ENCODE assay signal across 18 cellular contexts in genomic region chr5:132493241-132493640, GRCh38. TPM values are rescaled to one million over a fixed set of nuclear protein-coding genes. Genes with fewer than 3 reads are reported as not detected.
DNase-seq lines count a peak whose midpoint lies in the region; FAIRE-seq and TF ChIP-seq lines count a peak whose summit lies in the region.
"Had no signal": no experiment of that assay in that cellular context is flagged by ENCODE, and none has a peak within 500 bp of the region (broad histone marks: within the 10 kb centered on the region; RNA-seq: fewer than 3 reads in every experiment).

No MANE protein-coding gene starts in this region.

- H3K36me3 Mint-ChIP-seq in activated CD4-positive, alpha-beta memory T cell treated with anti-CD3 and anti-CD28 coated beads for 36 hours = peaks cover 21% of the 10 kb centered on the region
- H3K36me3 Mint-ChIP-seq in stimulated activated naive CD8-positive, alpha-beta T cell treated with anti-CD3 and anti-CD28 coated beads, Interleukin-15, Interleukin-2, amounts not matched to agents 100 ng/mL and 50 ng/mL, for 24 hours (ENCODE audit: low read depth) = peaks cover 18% of the 10 kb centered on the region

- no peak overlapping the region for H2AFZ ChIP-seq in hepatocyte

- POLR2A ChIA-PET in activated CD4-positive, alpha-beta memory T cell treated with anti-CD3 and anti-CD28 coated beads for 36 hours (lab: Charles Lee) = interaction anchor here (0.6 to 7.1 kb wide), 4 partner anchors 9 to 82 kb away, joined by 3 to 101 read pairs (median 4); no protein-coding TSS in a partner anchor

- no peaks in the 10 kb centered on the region for H3K9me3 Mint-ChIP-seq in activated CD4-positive, alpha-beta memory T cell treated with anti-CD3 and anti-CD28 coated beads for 36 hours
- H3K9me3 Mint-ChIP-seq in stimulated activated naive CD8-positive, alpha-beta T cell treated with anti-CD3 and anti-CD28 coated beads, Interleukin-15, Interleukin-2, amounts not matched to agents 100 ng/mL and 50 ng/mL, for 24 hours = no peaks in the 10 kb centered on the region
- H3K9me3 Mint-ChIP-seq: nephron progenitor cell had no signal

- H3K4me2 ChIP-seq in hepatocyte = no peak overlapping the region

- peaks cover 18% of the 10 kb centered on the region for H4K20me1 ChIP-seq in hepatocyte (ENCODE audit: insufficient read depth, poor library complexity, severe bottlenecking)

- peak overlapping the region; percentile 98 for H3K27ac Mint-ChIP-seq in activated CD4-positive, alpha-beta memory T cell treated with anti-CD3 and anti-CD28 coated beads for 36 hours
- H3K27ac Mint-ChIP-seq in stimulated activated naive CD8-positive, alpha-beta T cell treated with anti-CD3 and anti-CD28 coated beads, Interleukin-15, Interleukin-2, amounts not matched to agents 100 ng/mL and 50 ng/mL, for 24 hours = peak overlapping the region; percentile 89
- H3K27ac Mint-ChIP-seq: nephron progenitor cell had no signal

- H3K4me3 ChIP-seq in hepatocyte = no peak overlapping the region
- H3K4me3 ChIP-seq: gastrocnemius medialis, SJSA1, skin epidermis, upper lobe of right lung had no signal

- CTCF ChIA-PET in activated CD4-positive, alpha-beta memory T cell treated with anti-CD3 and anti-CD28 coated beads for 36 hours (lab: Charles Lee) = interaction anchor here (0.7 kb wide), 2 partner anchors 9 to 75 kb away, joined by 3 read pairs; no protein-coding TSS in a partner anchor

- H3K4me3 Mint-ChIP-seq in activated CD4-positive, alpha-beta memory T cell treated with anti-CD3 and anti-CD28 coated beads for 36 hours = no peak overlapping the region
- no peak overlapping the region for H3K4me3 Mint-ChIP-seq in stimulated activated naive CD8-positive, alpha-beta T cell treated with anti-CD3 and anti-CD28 coated beads, Interleukin-15, Interleukin-2, amounts not matched to agents 100 ng/mL and 50 ng/mL, for 24 hours
- H3K4me3 Mint-ChIP-seq: nephron progenitor cell had no signal

- peaks cover 51% of the 10 kb centered on the region for H3K4me1 Mint-ChIP-seq in activated CD4-positive, alpha-beta memory T cell treated with anti-CD3 and anti-CD28 coated beads for 36 hours (ENCODE audit: low read depth)
- H3K4me1 Mint-ChIP-seq in stimulated activated naive CD8-positive, alpha-beta T cell treated with anti-CD3 and anti-CD28 coated beads, Interleukin-15, Interleukin-2, amounts not matched to agents 100 ng/mL and 50 ng/mL, for 24 hours (ENCODE audit: low read depth) = peaks cover 66% of the 10 kb centered on the region

- no peaks in the 10 kb centered on the region for H3K27me3 ChIP-seq in hepatocyte
- H3K27me3 ChIP-seq: gastrocnemius medialis, SJSA1, upper lobe of right lung had no signal

- no peaks in the 10 kb centered on the region for H3K36me3 ChIP-seq in hepatocyte (replicated peaks; ENCODE audit: insufficient read depth, low read depth)
- H3K36me3 ChIP-seq: gastrocnemius medialis had no signal

- H3K79me2 ChIP-seq in hepatocyte = peaks cover 18% of the 10 kb centered on the region

- WGBS in hepatocyte (ENCODE audit: low lambda C conversion rate, missing lambda C conversion rate) = 90% methylated on average over 4 of the region's 4 CpGs

- DNase-seq in activated CD8-positive, alpha-beta memory T cell treated with anti-CD3 and anti-CD28 coated beads, Interleukin-2, amount 50 U/mL, for 48 hours = peak; percentile 54
- DNase-seq in activated CD8-positive, alpha-beta memory T cell treated with anti-CD3 and anti-CD28 coated beads, Interleukin-2, amount 50 U/mL, for 4 hours = no peak
- DNase-seq in activated CD4-positive, alpha-beta memory T cell treated with anti-CD3 and anti-CD28 coated beads for 36 hours = no peak
- peak; percentile 2 for DNase-seq in hepatocyte (ENCODE audit: low spot score)
- DNase-seq in frontal cortex (ENCODE audit: low spot score in 2 of 2) = no peak
- DNase-seq in NCI-H1436 treated with DMSO at 0.1 percent for 48 hours (lab: John Stamatoyannopoulos, UW) = no peak
- no peak for DNase-seq in AG08396 (ENCODE audit: low spot score)
- DNase-seq: activated CD4-positive, CD25-positive, alpha-beta regulatory T cell; amygdala; effector CD4-positive, alpha-beta T cell; gastrocnemius medialis; NCI-H1694; nephron progenitor cell; upper lobe of right lung had no signal

- no peaks in the 10 kb centered on the region for H3K9me3 ChIP-seq in hepatocyte (ENCODE audit: low read depth)
- H3K9me3 ChIP-seq: gastrocnemius medialis, SJSA1, upper lobe of right lung had no signal

- no peak for FAIRE-seq in frontal cortex (lab: Jason Lieb, UNC)

- no peaks in the 10 kb centered on the region for H3K27me3 Mint-ChIP-seq in activated CD4-positive, alpha-beta memory T cell treated with anti-CD3 and anti-CD28 coated beads for 36 hours
- no peaks in the 10 kb centered on the region for H3K27me3 Mint-ChIP-seq in stimulated activated naive CD8-positive, alpha-beta T cell treated with anti-CD3 and anti-CD28 coated beads, Interleukin-15, Interleukin-2, amounts not matched to agents 100 ng/mL and 50 ng/mL, for 24 hours

- peaks cover 39% of the 10 kb centered on the region for H3K4me1 ChIP-seq in hepatocyte (ENCODE audit: insufficient read depth)

- no peak for TF ChIP-seq CTCF in hepatocyte (IDR thresholded peaks at IDR 0.05; ENCODE audit: poor library complexity)

- no peaks in the 10 kb centered on the region for H3K9me2 ChIP-seq in hepatocyte (replicated peaks; ENCODE audit: insufficient read depth)

- H3K27ac ChIP-seq in hepatocyte = no peak overlapping the region
- H3K27ac ChIP-seq: SJSA1 had no signal

- intact Hi-C loops in activated CD4-positive, alpha-beta memory T cell treated with anti-CD3 and anti-CD28 coated beads for 36 hours (cut with micrococcal nuclease) = loop anchor here (10.0 kb wide), 2 partner anchors 858 to 948 kb away; partner anchors contain the start of gene RAPGEF6

RNA-seq across cellular contexts. Expression of gene IRF1, which starts 2.7 kb away (rescaled TPM):
- total RNA-seq in activated CD4-positive, alpha-beta memory T cell treated with anti-CD3 and anti-CD28 coated beads for 36 hours = 100 to 1,000 TPM; 104 to 106 TPM
- total RNA-seq in hepatocyte (25.6 and 30.9 TPM in 2 replicates), frontal cortex (1.2 TPM)
- polyA plus RNA-seq in hepatocyte = 35.8 and 44.8 TPM in 2 replicates

RNA-seq across cellular contexts. Expression of gene IL5, which starts 50.1 kb away (rescaled TPM):
- 1 to 10 TPM; 4.1 to 5.0 TPM for total RNA-seq in activated CD4-positive, alpha-beta memory T cell treated with anti-CD3 and anti-CD28 coated beads for 36 hours
- total RNA-seq in hepatocyte (not detected in 2 replicates), frontal cortex (not detected)
- not detected in 2 replicates for polyA plus RNA-seq in hepatocyte
- total RNA-seq: gastrocnemius medialis, kidney epithelial cell, SJSA1, upper lobe of right lung had no signal

Comparison
In these comparisons a context has a peak if more than half of its experiments do, and no peak if none do; other contexts are left out.
1. DNase-seq: peak in activated CD8-positive, alpha-beta memory T cell treated with anti-CD3 and anti-CD28 coated beads, Interleukin-2, amount 50 U/mL, for 48 hours (single experiment) and hepatocyte (single experiment); none in activated CD8-positive, alpha-beta memory T cell treated with anti-CD3 and anti-CD28 coated beads, Interleukin-2, amount 50 U/mL, for 4 hours (single experiment), activated CD4-positive, alpha-beta memory T cell treated with anti-CD3 and anti-CD28 coated beads for 36 hours (single experiment), frontal cortex (0 of 2), NCI-H1436 treated with DMSO at 0.1 percent for 48 hours (single experiment) and AG08396 (single experiment).
2. RNA of gene IRF1, which starts 2.7 kb away (total RNA-seq): 104 to 106 TPM in activated CD4-positive, alpha-beta memory T cell treated with anti-CD3 and anti-CD28 coated beads for 36 hours and 25.6 to 30.9 TPM in hepatocyte; 1.2 TPM in frontal cortex (single experiment); every median in the first group is over 10 times any median in the second.